ENCODE assay signal across 11 cellular contexts in genomic region chr9:137877510-137878122, GRCh38. TPM values are rescaled to one million over a fixed set of nuclear protein-coding genes. Genes with fewer than 3 reads are reported as not detected.
A peak's percentile ranks its signal among the peaks of the same experiment; 100 is the strongest.
DNase-seq lines count a peak whose midpoint lies in the region; TF ChIP-seq lines count a peak whose summit lies in the region.
"Not testable (repeated sequence)": the region's sequence is repeated elsewhere in the genome, so short reads cannot be mapped to it uniquely, and the experiment has no call there.
"Had no signal": no experiment of that assay in that cellular context is flagged by ENCODE, and none has a peak within 500 bp of the region (broad histone marks: within the 10 kb centered on the region; RNA-seq: fewer than 3 reads in every experiment).

Gene CACNA1B, plus strand, starts transcription at chr9:137877782. Its CDS starts 152 bp downstream, at chr9:137877934.

- not testable (repeated sequence) for H3K27ac ChIP-seq in SK-N-SH (ENCODE audit: low read depth in 2 of 2, low read length in 1 of 2); brain microvascular endothelial cell; osteoblast (ENCODE audit: low read depth, low read length); thymus (ENCODE audit: low read depth)

- H3F3A ChIP-seq in SK-N-SH (replicated peaks; ENCODE audit: insufficient read depth), result not testable (repeated sequence)

- not testable (repeated sequence) for H3K79me2 ChIP-seq in SK-N-SH (ENCODE audit: insufficient read depth); osteoblast (ENCODE audit: insufficient read depth, low read length)

- H3K9me3 ChIP-seq in SK-N-SH; osteoblast (ENCODE audit: low read depth, low read length); thymus (ENCODE audit: control insufficient read depth): not testable (repeated sequence)

- H3K4me2 ChIP-seq in SK-N-SH (0 out of 2 replicates have a peak within 1 kb of the TSS, but pooled peaks have one; percentile 28), osteoblast (ENCODE audit: insufficient read depth, low read length) (peak within 1 kb of the TSS; percentile 58)

- H3K9ac ChIP-seq in SK-N-SH, result not testable (repeated sequence)

- in situ Hi-C loops in brain microvascular endothelial cell (cut with HindIII; ENCODE audit: low pct_ligation_motif_present, low sequenced_read_pairs), result not testable (repeated sequence)

- TF ChIP-seq CTCF in SK-N-SH (IDR thresholded peaks at IDR 0.05); brain microvascular endothelial cell (IDR thresholded peaks at IDR 0.05; ENCODE audit: low read depth, low read length, missing control alignments); fibroblast of pulmonary artery (IDR thresholded peaks at IDR 0.05; ENCODE audit: low read length, missing control alignments); osteoblast (IDR thresholded peaks at IDR 0.05; ENCODE audit: extremely low read depth, low read depth, low read length): not testable (repeated sequence)

- TF ChIP-seq RAD21 in SK-N-SH (IDR thresholded peaks at IDR 0.05; ENCODE audit: low read length), result not testable (repeated sequence)

- CTCF ChIA-PET in SK-N-SH (lab: Yijun Ruan, JAX), result interaction anchor here (0.6 to 1.0 kb wide), 2 partner anchors 8 to 12 kb away, joined by 3 to 4 read pairs; no protein-coding TSS in a partner anchor

- 26% methylated on average over 36 of the region's 95 CpGs for WGBS in SK-N-SH (ENCODE audit: low lambda C conversion rate)
- WGBS in thymus, result 6% methylated on average over 86 of the region's 95 CpGs

- POLR2A ChIA-PET in SK-N-SH (lab: Yijun Ruan, JAX), result not testable (repeated sequence)

- peaks cover 0 to 13% of the 10 kb centered on the region in 2 experiments; a peak in 1 of 4 replicates for H3K4me1 ChIP-seq in SK-N-SH (ENCODE audit: control insufficient read depth in 1 of 2, insufficient read depth in 2 of 2, low read depth in 1 of 2, low read length in 1 of 2)
- not testable (repeated sequence) for H3K4me1 ChIP-seq in osteoblast (ENCODE audit: insufficient read depth, low read length); thymus (ENCODE audit: control insufficient read depth, insufficient read depth, low read length)

- H3K4me3 ChIP-seq in SK-N-SH (ENCODE audit: low read depth in 2 of 2, low read length in 1 of 2), result peak within 1 kb of the TSS in 1 of 2 experiments; percentile 50; a peak in 2 of 4 replicates
- peak within 1 kb of the TSS; percentile 36 for H3K4me3 ChIP-seq in brain microvascular endothelial cell (ENCODE audit: low read depth, low read length)
- peak within 1 kb of the TSS; percentile 10 for H3K4me3 ChIP-seq in fibroblast of pulmonary artery (replicated peaks; ENCODE audit: low read depth, low read length)
- H3K4me3 ChIP-seq in osteoblast (ENCODE audit: insufficient read depth, low read length), result not testable (repeated sequence)
- H3K4me3 ChIP-seq in thymus (ENCODE audit: low read length), result peak within 1 kb of the TSS; percentile 21

- H3K27me3 ChIP-seq in SK-N-SH (ENCODE audit: insufficient read depth); brain microvascular endothelial cell (replicated peaks); osteoblast (ENCODE audit: insufficient read depth, low read length): not testable (repeated sequence)
- H3K27me3 ChIP-seq in thymus (ENCODE audit: control insufficient read depth, insufficient read depth), result peaks cover 23% of the 10 kb centered on the region

- TF ChIP-seq EP300 in SK-N-SH (IDR thresholded peaks at IDR 0.05; ENCODE audit: borderline replicate concordance in 1 of 2, low read depth in 1 of 2, low read length in 1 of 2), result not testable (repeated sequence)

- peak; percentile 27 for DNase-seq in DMS153 treated with DMSO at 0.1 percent for 48 hours (lab: John Stamatoyannopoulos, UW; ENCODE audit: unreplicated experiment)
- peak; percentile 48 for DNase-seq in NCI-H2029 (lab: John Stamatoyannopoulos, UW)
- peak; percentile 99 for DNase-seq in SK-N-SH
- not testable (repeated sequence) for DNase-seq in brain microvascular endothelial cell; fibroblast of pulmonary artery (ENCODE audit: low read depth)
- peak; percentile 95 for DNase-seq in iPS-NIHi7 (ENCODE audit: extremely low spot score)
- peak; percentile 73 for DNase-seq in osteoblast (ENCODE audit: insufficient read length, low spot score, missing footprints)

- not testable (repeated sequence) for H2AFZ ChIP-seq in SK-N-SH (ENCODE audit: low read depth); osteoblast (ENCODE audit: low read length)

- not testable (repeated sequence) for H3K36me3 ChIP-seq in SK-N-SH (replicated peaks in 1 of 2; ENCODE audit: control insufficient read depth in 1 of 2, insufficient read depth in 2 of 2, low read length in 1 of 2); brain microvascular endothelial cell (replicated peaks); osteoblast (ENCODE audit: insufficient read depth, low read length); thymus (ENCODE audit: control insufficient read depth, insufficient read depth)

- H4K20me1 ChIP-seq in SK-N-SH (ENCODE audit: insufficient read depth); osteoblast (ENCODE audit: insufficient read depth, low read length): not testable (repeated sequence)

- not testable (repeated sequence) for H3K9me2 ChIP-seq in SK-N-SH

TF ChIP-seq in SK-N-SH, 30 proteins besides CTCF, POLR2A, EP300 and RAD21:
- TF ChIP-seq USF1 (IDR thresholded peaks at IDR 0.05; ENCODE audit: borderline replicate concordance, low read depth), result peak; percentile 27; the same call in 1 of the 2 replicates
- TF ChIP-seq, protein P1, sequence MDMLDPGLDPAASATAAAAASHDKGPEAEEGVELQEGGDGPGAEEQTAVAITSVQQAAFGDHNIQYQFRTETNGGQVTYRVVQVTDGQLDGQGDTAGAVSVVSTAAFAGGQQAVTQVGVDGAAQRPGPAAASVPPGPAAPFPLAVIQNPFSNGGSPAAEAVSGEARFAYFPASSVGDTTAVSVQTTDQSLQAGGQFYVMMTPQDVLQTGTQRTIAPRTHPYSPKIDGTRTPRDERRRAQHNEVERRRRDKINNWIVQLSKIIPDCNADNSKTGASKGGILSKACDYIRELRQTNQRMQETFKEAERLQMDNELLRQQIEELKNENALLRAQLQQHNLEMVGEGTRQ (IDR thresholded peaks at IDR 0.05; ENCODE audit: borderline replicate concordance, low read depth, low read length), result peak; percentile 29; the same call in 1 of the 2 replicates

RNA-seq across cellular contexts. Expression of gene CACNA1B, which starts in this region (rescaled TPM):
- polyA plus RNA-seq in SK-N-SH (2012; rRNA removed), result 0.03 and 0.05 TPM in 2 replicates
- polyA plus RNA-seq in SK-N-SH (2012; cell fraction: cytosol; rRNA removed), result 0.05 and 0.16 TPM in 2 replicates
- 0.17 and 0.28 TPM in 2 replicates for polyA plus RNA-seq in SK-N-SH (2012; cell fraction: nucleus; rRNA removed)
- under 0.01 TPM in 2 replicates for total RNA-seq in osteoblast
- polyA plus RNA-seq in thymus, result 0.11 TPM
- total RNA-seq: esophagus squamous epithelium, HT-29, RPMI7951 had no signal

Comparison
In these comparisons a context has a peak if more than half of its experiments do, and no peak if none do; other contexts are left out.
1. Peak in DNase-seq and H3K4me2 ChIP-seq in SK-N-SH; RNA of the gene not detected or under 1 TPM.
2. Peak in DNase-seq and H3K4me2 ChIP-seq in osteoblast; RNA of the gene not detected or under 1 TPM.